24 cellular contexts compared by ENCODE assay signal in the genomic region with DNA sequence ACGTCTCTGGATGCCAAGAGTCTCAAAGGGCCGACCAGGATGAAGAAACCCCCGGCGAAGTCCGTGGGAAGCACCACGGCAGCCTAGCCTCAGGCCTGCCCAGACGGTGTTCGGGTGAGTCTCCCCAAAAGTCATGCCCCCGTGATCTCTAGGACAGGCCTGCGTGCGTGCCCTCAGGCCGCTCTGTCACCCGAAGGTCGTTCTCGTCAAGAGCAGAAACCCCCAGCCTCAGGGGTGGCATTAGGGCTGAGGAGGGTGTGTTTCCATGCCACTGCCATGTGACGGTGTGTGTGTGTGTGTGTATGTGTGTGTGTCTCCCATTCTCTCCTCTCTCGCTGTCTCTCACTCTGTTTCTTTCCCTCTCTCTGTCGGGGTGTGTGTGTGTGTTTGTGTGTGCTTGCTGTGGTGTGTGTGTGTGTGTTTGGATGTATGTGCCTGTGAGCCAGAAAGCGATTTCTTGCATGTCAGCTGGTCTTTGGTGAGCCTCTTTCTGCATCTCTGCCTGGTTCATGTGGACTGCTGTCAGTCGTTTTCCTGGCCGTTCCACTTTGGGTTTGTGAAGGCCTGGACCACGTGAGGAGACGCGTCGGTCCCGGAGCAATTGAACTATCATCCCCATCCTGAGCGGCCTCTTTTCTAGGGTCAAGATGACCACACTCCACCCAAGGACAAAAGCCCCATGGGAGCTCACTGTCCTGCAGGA.
"Had no signal": no experiment of that assay in that cellular context is flagged by ENCODE, and none has a peak within 500 bp of the region (broad histone marks: within the 10 kb centered on the region; RNA-seq: fewer than 3 reads in every experiment).

No MANE protein-coding gene starts in this region.

- FAIRE-seq: frontal cortex, kidney, small intestine had no signal

- H3K27ac ChIP-seq: coronary artery, left lung, ovary, psoas muscle, thoracic aorta, tibial nerve, upper lobe of left lung, vagina had no signal

- H3K9me3 ChIP-seq: psoas muscle, thoracic aorta, vagina had no signal

- H3K4me1 ChIP-seq: left lung, psoas muscle, tibial nerve, upper lobe of left lung, vagina had no signal

- H3K4me3 Mint-ChIP-seq: naive thymus-derived CD4-positive, alpha-beta T cell; nephron; stimulated activated naive B cell treated with anti-CD40 and anti-IgM and Interleukin-4, amounts not matched to agents 10 μg/mL and 1 μg/mL and 100 μg/mL, for 72 hours; stimulated activated naive CD8-positive, alpha-beta T cell treated with anti-CD3 and anti-CD28 coated beads, Interleukin-15, Interleukin-2, amounts not matched to agents 100 ng/mL and 50 ng/mL, for 24 hours had no signal

- H3K27ac Mint-ChIP-seq: naive thymus-derived CD4-positive, alpha-beta T cell; nephron; stimulated activated naive B cell treated with anti-CD40 and anti-IgM and Interleukin-4, amounts not matched to agents 10 μg/mL and 1 μg/mL and 100 μg/mL, for 72 hours; stimulated activated naive CD8-positive, alpha-beta T cell treated with anti-CD3 and anti-CD28 coated beads, Interleukin-15, Interleukin-2, amounts not matched to agents 100 ng/mL and 50 ng/mL, for 24 hours had no signal

- H3K4me1 Mint-ChIP-seq: naive thymus-derived CD4-positive, alpha-beta T cell; nephron; stimulated activated naive B cell treated with anti-CD40 and anti-IgM and Interleukin-4, amounts not matched to agents 10 μg/mL and 1 μg/mL and 100 μg/mL, for 72 hours had no signal

- DNase-seq: dermis blood vessel endothelial cell; effector memory CD4-positive, alpha-beta T cell; erythroblast; kidney; left lung; mesenchymal stem cell; midbrain; naive thymus-derived CD4-positive, alpha-beta T cell; nucleus accumbens; ovary; psoas muscle; right cardiac atrium; small intestine; stimulated activated CD4-positive, alpha-beta T cell treated with anti-CD3 and anti-CD28 coated beads, Interleukin-15, amount 100 ng/mL, for 24 hours; stimulated activated CD4-positive, alpha-beta T cell treated with anti-CD3 and anti-CD28 coated beads, Interleukin-2, amount 100 ng/mL, for 48 hours; stimulated activated naive B cell treated with anti-CD40 and anti-IgM and Interleukin-4, amounts not matched to agents 10 μg/mL and 1 μg/mL and 100 μg/mL, for 72 hours had no signal

- H3K36me3 Mint-ChIP-seq: stimulated activated naive B cell treated with anti-CD40 and anti-IgM and Interleukin-4, amounts not matched to agents 10 μg/mL and 1 μg/mL and 100 μg/mL, for 72 hours had no signal

- H3K27me3 Mint-ChIP-seq: naive thymus-derived CD4-positive, alpha-beta T cell; stimulated activated naive B cell treated with anti-CD40 and anti-IgM and Interleukin-4, amounts not matched to agents 10 μg/mL and 1 μg/mL and 100 μg/mL, for 72 hours; stimulated activated naive CD8-positive, alpha-beta T cell treated with anti-CD3 and anti-CD28 coated beads, Interleukin-15, Interleukin-2, amounts not matched to agents 100 ng/mL and 50 ng/mL, for 24 hours had no signal

- H3K27me3 ChIP-seq: left lung, ovary, tibial nerve, upper lobe of left lung, vagina had no signal

- H3K36me3 ChIP-seq: left lung, ovary, thoracic aorta, tibial nerve, upper lobe of left lung, vagina had no signal

- H3K4me3 ChIP-seq: coronary artery, left lung, ovary, psoas muscle, thoracic aorta, tibial nerve, upper lobe of left lung, vagina had no signal
